In the genomic region with DNA sequence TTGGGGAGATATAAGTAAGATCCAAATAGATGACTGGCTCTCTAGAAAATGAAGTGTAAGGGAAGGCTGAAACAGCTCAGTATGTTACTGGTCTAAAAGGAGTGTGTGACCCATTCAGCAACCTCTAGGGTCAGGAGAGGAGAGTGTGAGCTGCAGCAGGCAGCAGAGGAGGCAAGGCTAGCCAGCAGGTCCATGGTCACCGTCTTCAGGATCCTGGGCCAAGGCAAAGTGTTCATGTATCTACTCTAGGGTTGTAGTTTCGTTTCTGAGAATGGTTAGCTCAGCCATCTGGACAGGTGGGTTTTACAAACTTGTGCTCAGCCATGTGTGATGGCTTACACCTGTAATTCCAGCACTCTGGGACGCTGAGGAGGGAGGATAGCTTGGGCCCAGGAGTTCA, we compare ENCODE assay signal across 1 cellular context.
TF ChIP-seq lines count a peak whose summit lies in the region.

No MANE protein-coding gene starts in this region.

TF ChIP-seq in GM12878, 131 proteins besides CTCF, POLR2A, EP300 and RAD21 (continued from another document):
- TF ChIP-seq, protein P1, sequence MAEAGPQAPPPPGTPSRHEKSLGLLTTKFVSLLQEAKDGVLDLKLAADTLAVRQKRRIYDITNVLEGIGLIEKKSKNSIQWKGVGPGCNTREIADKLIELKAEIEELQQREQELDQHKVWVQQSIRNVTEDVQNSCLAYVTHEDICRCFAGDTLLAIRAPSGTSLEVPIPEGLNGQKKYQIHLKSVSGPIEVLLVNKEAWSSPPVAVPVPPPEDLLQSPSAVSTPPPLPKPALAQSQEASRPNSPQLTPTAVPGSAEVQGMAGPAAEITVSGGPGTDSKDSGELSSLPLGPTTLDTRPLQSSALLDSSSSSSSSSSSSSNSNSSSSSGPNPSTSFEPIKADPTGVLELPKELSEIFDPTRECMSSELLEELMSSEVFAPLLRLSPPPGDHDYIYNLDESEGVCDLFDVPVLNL (IDR thresholded peaks at IDR 0.05; ENCODE audit: low read depth, low read length): no peak
- TF ChIP-seq NR2C2 (IDR thresholded peaks at IDR 0.05; ENCODE audit: borderline replicate concordance, control insufficient read depth, insufficient read length, low read depth): no peak
- TF ChIP-seq TAF1 (IDR thresholded peaks at IDR 0.05; ENCODE audit: borderline replicate concordance, low read depth, low read length): no peak
- no peak for TF ChIP-seq WRNIP1 (IDR thresholded peaks at IDR 0.05; ENCODE audit: borderline replicate concordance, low read depth, low read length)
- TF ChIP-seq RUNX3 (IDR thresholded peaks at IDR 0.05; ENCODE audit: low read length): no peak
- TF ChIP-seq, protein P2, sequence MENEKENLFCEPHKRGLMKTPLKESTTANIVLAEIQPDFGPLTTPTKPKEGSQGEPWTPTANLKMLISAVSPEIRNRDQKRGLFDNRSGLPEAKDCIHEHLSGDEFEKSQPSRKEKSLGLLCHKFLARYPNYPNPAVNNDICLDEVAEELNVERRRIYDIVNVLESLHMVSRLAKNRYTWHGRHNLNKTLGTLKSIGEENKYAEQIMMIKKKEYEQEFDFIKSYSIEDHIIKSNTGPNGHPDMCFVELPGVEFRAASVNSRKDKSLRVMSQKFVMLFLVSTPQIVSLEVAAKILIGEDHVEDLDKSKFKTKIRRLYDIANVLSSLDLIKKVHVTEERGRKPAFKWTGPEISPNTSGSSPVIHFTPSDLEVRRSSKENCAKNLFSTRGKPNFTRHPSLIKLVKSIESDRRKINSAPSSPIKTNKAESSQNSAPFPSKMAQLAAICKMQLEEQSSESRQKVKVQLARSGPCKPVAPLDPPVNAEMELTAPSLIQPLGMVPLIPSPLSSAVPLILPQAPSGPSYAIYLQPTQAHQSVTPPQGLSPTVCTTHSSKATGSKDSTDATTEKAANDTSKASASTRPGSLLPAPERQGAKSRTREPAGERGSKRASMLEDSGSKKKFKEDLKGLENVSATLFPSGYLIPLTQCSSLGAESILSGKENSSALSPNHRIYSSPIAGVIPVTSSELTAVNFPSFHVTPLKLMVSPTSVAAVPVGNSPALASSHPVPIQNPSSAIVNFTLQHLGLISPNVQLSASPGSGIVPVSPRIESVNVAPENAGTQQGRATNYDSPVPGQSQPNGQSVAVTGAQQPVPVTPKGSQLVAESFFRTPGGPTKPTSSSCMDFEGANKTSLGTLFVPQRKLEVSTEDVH (IDR thresholded peaks at IDR 0.05; ENCODE audit: low read depth, partially characterized antibody): no peak
- no peak for TF ChIP-seq BHLHE40 (IDR thresholded peaks at IDR 0.05; ENCODE audit: borderline replicate concordance in 1 of 2, low read depth in 2 of 2, low read length in 1 of 2)
- TF ChIP-seq ZNF384 (IDR thresholded peaks at IDR 0.05; ENCODE audit: borderline replicate concordance, low read depth, low read length): no peak
- no peak for TF ChIP-seq YY1 (IDR thresholded peaks at IDR 0.05; ENCODE audit: low read depth, low read length)
- no peak for TF ChIP-seq TCF12 (IDR thresholded peaks at IDR 0.05; ENCODE audit: low read depth, low read length)
- TF ChIP-seq, protein P3, sequence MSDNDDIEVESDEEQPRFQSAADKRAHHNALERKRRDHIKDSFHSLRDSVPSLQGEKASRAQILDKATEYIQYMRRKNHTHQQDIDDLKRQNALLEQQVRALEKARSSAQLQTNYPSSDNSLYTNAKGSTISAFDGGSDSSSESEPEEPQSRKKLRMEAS (IDR thresholded peaks at IDR 0.05; ENCODE audit: low read depth, low read length): no peak
- TF ChIP-seq NRF1 (conservative IDR thresholded peaks at IDR 0.05; ENCODE audit: low read depth, low read length): no peak
- no peak for TF ChIP-seq PAX8 (IDR thresholded peaks at IDR 0.05)
- TF ChIP-seq, protein P4, sequence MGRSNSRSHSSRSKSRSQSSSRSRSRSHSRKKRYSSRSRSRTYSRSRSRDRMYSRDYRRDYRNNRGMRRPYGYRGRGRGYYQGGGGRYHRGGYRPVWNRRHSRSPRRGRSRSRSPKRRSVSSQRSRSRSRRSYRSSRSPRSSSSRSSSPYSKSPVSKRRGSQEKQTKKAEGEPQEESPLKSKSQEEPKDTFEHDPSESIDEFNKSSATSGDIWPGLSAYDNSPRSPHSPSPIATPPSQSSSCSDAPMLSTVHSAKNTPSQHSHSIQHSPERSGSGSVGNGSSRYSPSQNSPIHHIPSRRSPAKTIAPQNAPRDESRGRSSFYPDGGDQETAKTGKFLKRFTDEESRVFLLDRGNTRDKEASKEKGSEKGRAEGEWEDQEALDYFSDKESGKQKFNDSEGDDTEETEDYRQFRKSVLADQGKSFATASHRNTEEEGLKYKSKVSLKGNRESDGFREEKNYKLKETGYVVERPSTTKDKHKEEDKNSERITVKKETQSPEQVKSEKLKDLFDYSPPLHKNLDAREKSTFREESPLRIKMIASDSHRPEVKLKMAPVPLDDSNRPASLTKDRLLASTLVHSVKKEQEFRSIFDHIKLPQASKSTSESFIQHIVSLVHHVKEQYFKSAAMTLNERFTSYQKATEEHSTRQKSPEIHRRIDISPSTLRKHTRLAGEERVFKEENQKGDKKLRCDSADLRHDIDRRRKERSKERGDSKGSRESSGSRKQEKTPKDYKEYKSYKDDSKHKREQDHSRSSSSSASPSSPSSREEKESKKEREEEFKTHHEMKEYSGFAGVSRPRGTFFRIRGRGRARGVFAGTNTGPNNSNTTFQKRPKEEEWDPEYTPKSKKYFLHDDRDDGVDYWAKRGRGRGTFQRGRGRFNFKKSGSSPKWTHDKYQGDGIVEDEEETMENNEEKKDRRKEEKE (IDR thresholded peaks at IDR 0.05): no peak
- TF ChIP-seq BACH1 (IDR thresholded peaks at IDR 0.05; ENCODE audit: borderline replicate concordance): no peak
- TF ChIP-seq TCF3 (IDR thresholded peaks at IDR 0.05; ENCODE audit: borderline replicate concordance, insufficient read depth, low read depth, low read length): no peak
- TF ChIP-seq, protein P5, sequence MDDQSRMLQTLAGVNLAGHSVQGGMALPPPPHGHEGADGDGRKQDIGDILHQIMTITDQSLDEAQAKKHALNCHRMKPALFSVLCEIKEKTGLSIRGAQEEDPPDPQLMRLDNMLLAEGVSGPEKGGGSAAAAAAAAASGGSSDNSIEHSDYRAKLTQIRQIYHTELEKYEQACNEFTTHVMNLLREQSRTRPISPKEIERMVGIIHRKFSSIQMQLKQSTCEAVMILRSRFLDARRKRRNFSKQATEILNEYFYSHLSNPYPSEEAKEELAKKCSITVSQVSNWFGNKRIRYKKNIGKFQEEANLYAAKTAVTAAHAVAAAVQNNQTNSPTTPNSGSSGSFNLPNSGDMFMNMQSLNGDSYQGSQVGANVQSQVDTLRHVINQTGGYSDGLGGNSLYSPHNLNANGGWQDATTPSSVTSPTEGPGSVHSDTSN (IDR thresholded peaks at IDR 0.05; ENCODE audit: insufficient replicate concordance, low read depth, low read length): no peak
